In the genomic region with DNA sequence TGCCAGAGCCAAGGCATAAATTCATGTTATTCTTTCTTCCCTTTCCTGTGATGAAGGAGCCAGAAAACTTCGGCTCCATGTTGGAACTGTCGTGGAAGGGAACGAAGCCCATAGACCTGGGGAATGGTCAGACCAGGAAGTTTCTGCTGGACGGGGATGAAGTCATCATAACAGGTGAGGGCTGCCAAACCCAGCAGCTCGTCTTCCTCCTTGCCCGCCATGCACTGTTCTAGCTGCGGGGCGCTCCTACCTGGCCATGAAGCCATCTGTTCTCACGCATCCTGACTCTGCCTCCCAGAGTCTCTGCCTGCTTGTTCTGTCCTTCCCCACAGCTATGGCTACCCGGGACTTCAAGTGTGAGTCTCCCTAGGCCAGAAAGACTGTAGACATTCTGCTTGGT, we compare ENCODE assay signal across 21 cellular contexts. TPM values are rescaled to one million over a fixed set of nuclear protein-coding genes. Genes with fewer than 3 reads are reported as not detected.
DNase-seq lines count a peak whose midpoint lies in the region; ATAC-seq and TF ChIP-seq lines count a peak whose summit lies in the region.
"Had no signal": no experiment of that assay in that cellular context is flagged by ENCODE, and none has a peak within 500 bp of the region (broad histone marks: within the 10 kb centered on the region; RNA-seq: fewer than 3 reads in every experiment).

No MANE protein-coding gene starts in this region.

- H3K27ac ChIP-seq in breast epithelium = no peak overlapping the region
- no peak overlapping the region for H3K27ac ChIP-seq in sigmoid colon
- H3K27ac ChIP-seq: A549, GM23248 had no signal

- H3K4me1 ChIP-seq in breast epithelium = no peaks in the 10 kb centered on the region
- H3K4me1 ChIP-seq in sigmoid colon = no peaks in the 10 kb centered on the region
- H3K4me1 ChIP-seq: BE2C had no signal

- no peak for TF ChIP-seq CTCF in MCF 10A (IDR thresholded peaks at IDR 0.05; ENCODE audit: unreplicated experiment)
- TF ChIP-seq CTCF in breast epithelium (IDR thresholded peaks at IDR 0.05) = no peak
- no peak for TF ChIP-seq CTCF in sigmoid colon (IDR thresholded peaks at IDR 0.05)

- H3K27me3 Mint-ChIP-seq in MCF 10A (ENCODE audit: insufficient read depth, unreplicated experiment) = no peaks in the 10 kb centered on the region
- H3K27me3 Mint-ChIP-seq: CD4-positive, alpha-beta memory T cell had no signal

- no peak overlapping the region for H3K4me3 Mint-ChIP-seq in MCF 10A (ENCODE audit: unreplicated experiment)
- H3K4me3 Mint-ChIP-seq: CD14-positive monocyte; CD4-positive, alpha-beta memory T cell had no signal

- BruUV-seq in MCF 10A (replicated peaks; lab: Mats Ljungman, UMichigan) = no TSS peak

- H3K9me3 ChIP-seq in breast epithelium = no peaks in the 10 kb centered on the region
- H3K9me3 ChIP-seq in sigmoid colon = no peaks in the 10 kb centered on the region
- H3K9me3 ChIP-seq: A549, BE2C had no signal

- TF ChIP-seq POLR2A in breast epithelium (IDR thresholded peaks at IDR 0.05) (no peak), sigmoid colon (IDR thresholded peaks at IDR 0.05) (no peak), GM18505 (IDR thresholded peaks at IDR 0.05; ENCODE audit: borderline replicate concordance, extremely low read depth, insufficient read depth, insufficient read length) (no peak)

- CTCF ChIA-PET in MCF 10A (lab: Yijun Ruan, JAX) = interaction anchor here (0.8 kb wide), 1 partner anchor 120 kb away, joined by 3 read pairs; no protein-coding TSS in a partner anchor

- intact Hi-C loops in MCF 10A (cut with micrococcal nuclease) (no loop called here), breast epithelium (cut with DNase I; ENCODE audit: low total_unique reads) (no loop called here), sigmoid colon (cut with DNase I) (no loop called here)

- H3K36me3 ChIP-seq in breast epithelium = no peaks in the 10 kb centered on the region
- peaks cover 0 to 45% (median 15%) of the 10 kb centered on the region in 4 donors for H3K36me3 ChIP-seq in sigmoid colon
- H3K36me3 ChIP-seq: BE2C had no signal

- TF ChIP-seq EP300 in sigmoid colon (IDR thresholded peaks at IDR 0.05) = no peak

- DNase-seq in MCF 10A (ENCODE audit: unreplicated experiment) (no peak), breast epithelium (ENCODE audit: low spot score in 2 of 2) (no peak), cerebellar cortex (ENCODE audit: low spot score) (peak; percentile 89), sigmoid colon (peak; percentile 37), CD1c-positive myeloid dendritic cell (ENCODE audit: extremely low spot score) (no peak), NCI-H446 (lab: John Stamatoyannopoulos, UW) (no peak)
- DNase-seq: 8988T; ACHN; AML-193; BE2C; Calu3; CD4-positive, alpha-beta memory T cell; COR-L47; DMS53; DMS79 treated with DMSO at 0.1 percent for 48 hours; GM23248; HCEC 1CT had no signal

- H3K27ac Mint-ChIP-seq in MCF 10A (ENCODE audit: low read depth, unreplicated experiment) = peak overlapping the region; percentile 79
- H3K27ac Mint-ChIP-seq: CD4-positive, alpha-beta memory T cell had no signal

- 94 to 96% methylated on average over 10 of the region's 10 CpGs for WGBS in sigmoid colon, 2 donors

- no peaks in the 10 kb centered on the region for H3K9me3 Mint-ChIP-seq in MCF 10A (ENCODE audit: unreplicated experiment)
- H3K9me3 Mint-ChIP-seq: CD4-positive, alpha-beta memory T cell had no signal

- H3K36me3 Mint-ChIP-seq in MCF 10A (ENCODE audit: insufficient read depth, unreplicated experiment) = peaks cover 19% of the 10 kb centered on the region

- H3K4me1 Mint-ChIP-seq in MCF 10A (ENCODE audit: insufficient read depth, unreplicated experiment) = peaks cover 24% of the 10 kb centered on the region
- H3K4me1 Mint-ChIP-seq: CD4-positive, alpha-beta memory T cell had no signal

- POLR2A ChIA-PET in MCF 10A (lab: Yijun Ruan, JAX) = no interaction called here

- no peak for ATAC-seq in GM18505 (IDR thresholded peaks at IDR 0.05; ENCODE audit: unreplicated experiment)
- ATAC-seq: A549 had no signal

- H3K4me3 ChIP-seq in breast epithelium (no peak overlapping the region), sigmoid colon (no peak overlapping the region)
- H3K4me3 ChIP-seq: A549; BLaER1 treated with 17β-estradiol and CSF1 and Interleukin-3, amounts not matched to agents 10 nM and 100 nM; GM23248 had no signal

- H3K27me3 ChIP-seq in breast epithelium (no peaks in the 10 kb centered on the region), sigmoid colon (no peaks in the 10 kb centered on the region)
- H3K27me3 ChIP-seq: BE2C; BLaER1 treated with 17β-estradiol and CSF1 and Interleukin-3, amounts not matched to agents 10 nM and 100 nM had no signal

RNA-seq across cellular contexts. Expression of a gene that starts 28.2 kb away (rescaled TPM):
- total RNA-seq in MCF 10A (2022) = 25.3 and 32.8 TPM in 2 replicates
- total RNA-seq in breast epithelium = 100 to 1,000 TPM in 1 of 3 donors, 10 to 100 TPM in 2; 48.8 to 164 (median 50.9) TPM
- total RNA-seq in sigmoid colon = 10 to 100 TPM; 11.4 to 23.5 (median 12.0) TPM
- 10 to 100 TPM; 14.4 to 17.5 (median 17.1) TPM for polyA plus RNA-seq in sigmoid colon

Comparison
In these comparisons a context has a peak if more than half of its experiments do, and no peak if none do; other contexts are left out.
1. DNase-seq: peak in cerebellar cortex (single experiment) and sigmoid colon (single experiment); none in MCF 10A (single experiment), breast epithelium (0 of 2), CD1c-positive myeloid dendritic cell (single experiment) and NCI-H446 (0 of 2).